Comparison of ENCODE assay signal across 18 cellular contexts in the genomic region with DNA sequence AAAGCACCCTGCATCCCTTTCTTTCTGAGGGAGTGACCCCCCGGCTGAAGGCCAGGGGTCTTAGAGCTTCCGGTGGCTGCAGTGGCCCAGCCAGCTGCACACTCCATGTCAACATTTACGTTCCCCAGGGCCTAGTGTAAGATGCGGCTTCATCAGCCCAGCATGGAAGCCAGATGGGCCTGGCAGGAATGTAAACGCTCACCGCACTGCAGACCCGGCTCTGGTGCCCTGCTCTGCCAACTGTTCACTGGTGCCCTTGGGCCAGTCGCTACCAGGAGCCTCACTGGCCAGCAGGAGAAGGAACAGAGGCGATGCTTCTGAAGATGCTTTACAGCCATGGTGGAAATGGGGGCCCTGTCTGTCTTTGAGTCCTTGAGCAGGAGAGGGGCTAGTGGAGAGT. TPM values are rescaled to one million over a fixed set of nuclear protein-coding genes. Genes with fewer than 3 reads are reported as not detected.
DNase-seq lines count a peak whose midpoint lies in the region; ATAC-seq, FAIRE-seq and TF ChIP-seq lines count a peak whose summit lies in the region.
"Had no signal": no experiment of that assay in that cellular context is flagged by ENCODE, and none has a peak within 500 bp of the region (broad histone marks: within the 10 kb centered on the region; RNA-seq: fewer than 3 reads in every experiment).

No MANE protein-coding gene starts in this region.

- peaks cover 6% of the 10 kb centered on the region for H3K36me3 ChIP-seq in SJSA1
- H3K36me3 ChIP-seq: BE2C, SJCRH30 had no signal

- H3K9me3 ChIP-seq in SJSA1 (replicated peaks) = 0 out of 2 replicates have a peak, but pooled peaks cover 3% of the 10 kb centered on the region
- H3K9me3 ChIP-seq: BE2C, SJCRH30 had no signal

- peaks cover under 1% of the 10 kb centered on the region for H3K4me1 Mint-ChIP-seq in activated T-cell treated with anti-CD3 and anti-CD28 coated beads, Interleukin-2, amount 50 U/mL, for 72 hours (ENCODE audit: low read depth)
- peaks cover 1% of the 10 kb centered on the region for H3K4me1 Mint-ChIP-seq in activated T-cell treated with anti-CD3 and anti-CD28 coated beads, Interleukin-2, amount 50 U/mL, for 4 hours (ENCODE audit: low read depth)
- H3K4me1 Mint-ChIP-seq in stimulated activated memory B cell treated with anti-CD40 and anti-IgM and Interleukin-4, amounts not matched to agents 10 μg/mL and 1 μg/mL and 100 μg/mL, for 72 hours = peaks cover 20% of the 10 kb centered on the region

- H3K4me1 ChIP-seq in SJSA1 (replicated peaks) = peaks cover 39% of the 10 kb centered on the region
- H3K4me1 ChIP-seq: BE2C had no signal

- no peaks in the 10 kb centered on the region for H3K36me3 Mint-ChIP-seq in activated T-cell treated with anti-CD3 and anti-CD28 coated beads, Interleukin-2, amount 50 U/mL, for 72 hours (ENCODE audit: insufficient read depth in 2 of 2)
- no peaks in the 10 kb centered on the region for H3K36me3 Mint-ChIP-seq in activated T-cell treated with anti-CD3 and anti-CD28 coated beads, Interleukin-2, amount 50 U/mL, for 4 hours (ENCODE audit: insufficient read depth)
- no peaks in the 10 kb centered on the region for H3K36me3 Mint-ChIP-seq in stimulated activated memory B cell treated with anti-CD40 and anti-IgM and Interleukin-4, amounts not matched to agents 10 μg/mL and 1 μg/mL and 100 μg/mL, for 72 hours
- H3K36me3 Mint-ChIP-seq: CD8-positive, alpha-beta memory T cell had no signal

- no peak for TF ChIP-seq CTCF in fibroblast of villous mesenchyme (IDR thresholded peaks at IDR 0.05; ENCODE audit: insufficient read depth, low read depth, low read length)

- H3K4me3 Mint-ChIP-seq in activated T-cell treated with anti-CD3 and anti-CD28 coated beads, Interleukin-2, amount 50 U/mL, for 72 hours = no peak overlapping the region
- no peak overlapping the region for H3K4me3 Mint-ChIP-seq in activated T-cell treated with anti-CD3 and anti-CD28 coated beads, Interleukin-2, amount 50 U/mL, for 4 hours
- H3K4me3 Mint-ChIP-seq in stimulated activated memory B cell treated with anti-CD40 and anti-IgM and Interleukin-4, amounts not matched to agents 10 μg/mL and 1 μg/mL and 100 μg/mL, for 72 hours = no peak overlapping the region

- TF ChIP-seq POLR2A in GM12891 (IDR thresholded peaks at IDR 0.05; ENCODE audit: low read depth, low read length) = no peak

- no peak overlapping the region for H3K4me3 ChIP-seq in SJSA1
- H3K4me3 ChIP-seq in fibroblast of villous mesenchyme (ENCODE audit: low read depth, low read length) = no peak overlapping the region
- H3K4me3 ChIP-seq: PC-9, SJCRH30 had no signal

- H3K27ac Mint-ChIP-seq in activated T-cell treated with anti-CD3 and anti-CD28 coated beads, Interleukin-2, amount 50 U/mL, for 72 hours = peak overlapping the region; percentile 90
- peak overlapping the region; percentile 66 for H3K27ac Mint-ChIP-seq in stimulated activated memory B cell treated with anti-CD40 and anti-IgM and Interleukin-4, amounts not matched to agents 10 μg/mL and 1 μg/mL and 100 μg/mL, for 72 hours

- no peaks in the 10 kb centered on the region for H3K9me3 Mint-ChIP-seq in activated T-cell treated with anti-CD3 and anti-CD28 coated beads, Interleukin-2, amount 50 U/mL, for 72 hours
- H3K9me3 Mint-ChIP-seq in activated T-cell treated with anti-CD3 and anti-CD28 coated beads, Interleukin-2, amount 50 U/mL, for 4 hours = no peaks in the 10 kb centered on the region
- H3K9me3 Mint-ChIP-seq in stimulated activated memory B cell treated with anti-CD40 and anti-IgM and Interleukin-4, amounts not matched to agents 10 μg/mL and 1 μg/mL and 100 μg/mL, for 72 hours = peaks cover 5% of the 10 kb centered on the region
- H3K9me3 Mint-ChIP-seq: CD8-positive, alpha-beta memory T cell had no signal

- no peak for DNase-seq in activated T-cell treated with anti-CD3 and anti-CD28 coated beads, Interleukin-2, amount 50 U/mL, for 72 hours
- DNase-seq in activated T-cell treated with anti-CD3 and anti-CD28 coated beads, Interleukin-2, amount 50 U/mL, for 4 hours = no peak
- DNase-seq in SJSA1 (ENCODE audit: low read depth in 1 of 2, low spot score in 2 of 2) = peak; percentile 70 to 91
- peak; percentile 51 for DNase-seq in fibroblast of villous mesenchyme (ENCODE audit: low read depth)
- no peak for DNase-seq in GM12891 (ENCODE audit: insufficient read length, low spot score)
- no peak for DNase-seq in NCI-H1092 (lab: John Stamatoyannopoulos, UW)
- DNase-seq: BE2C; CD8-positive, alpha-beta memory T cell; DND-41; NCI-H1417; NCI-H187 treated with DMSO at 0.1 percent for 48 hours; NCI-H446 treated with DMSO at 0.1 percent for 48 hours; NCI-H748 treated with DMSO at 0.1 percent for 48 hours; PC-9; SJCRH30 had no signal

- no peak for ATAC-seq in activated T-cell treated with anti-CD3 and anti-CD28 coated beads, Interleukin-2, amount 50 U/mL, for 72 hours (replicated peaks in 1 of 2)
- no peak for ATAC-seq in activated T-cell treated with anti-CD3 and anti-CD28 coated beads, Interleukin-2, amount 50 U/mL, for 4 hours
- ATAC-seq in stimulated activated memory B cell treated with anti-CD40 and anti-IgM and Interleukin-4, amounts not matched to agents 10 μg/mL and 1 μg/mL and 100 μg/mL, for 72 hours = no peak

- no peaks in the 10 kb centered on the region for H3K27me3 Mint-ChIP-seq in activated T-cell treated with anti-CD3 and anti-CD28 coated beads, Interleukin-2, amount 50 U/mL, for 72 hours (ENCODE audit: low read depth)
- H3K27me3 Mint-ChIP-seq in activated T-cell treated with anti-CD3 and anti-CD28 coated beads, Interleukin-2, amount 50 U/mL, for 4 hours (ENCODE audit: low read depth) = no peaks in the 10 kb centered on the region
- peaks cover 17% of the 10 kb centered on the region for H3K27me3 Mint-ChIP-seq in stimulated activated memory B cell treated with anti-CD40 and anti-IgM and Interleukin-4, amounts not matched to agents 10 μg/mL and 1 μg/mL and 100 μg/mL, for 72 hours

- FAIRE-seq in GM12891 (lab: Jason Lieb, UNC) = no peak
- FAIRE-seq: D721Med, G401.6 had no signal

- no peak overlapping the region for H3K27ac ChIP-seq in SJSA1
- H3K27ac ChIP-seq: PC-9, SJCRH30 had no signal

- no peaks in the 10 kb centered on the region for H3K27me3 ChIP-seq in SJSA1 (replicated peaks)
- H3K27me3 ChIP-seq: BE2C, SJCRH30 had no signal

TF ChIP-seq in GM12891, 5 proteins besides CTCF, POLR2A, EP300 and RAD21:
- no peak for TF ChIP-seq POU2F2 (IDR thresholded peaks at IDR 0.05; ENCODE audit: low read depth, low read length)
- TF ChIP-seq PAX5 (IDR thresholded peaks at IDR 0.05; ENCODE audit: insufficient read depth, low read length, severe bottlenecking) = no peak
- no peak for TF ChIP-seq SPI1 (IDR thresholded peaks at IDR 0.05; ENCODE audit: low read depth, low read length)
- TF ChIP-seq TAF1 (IDR thresholded peaks at IDR 0.05; ENCODE audit: low read depth, low read length) = no peak
- TF ChIP-seq POLR2AphosphoS5 (IDR thresholded peaks at IDR 0.05; ENCODE audit: low read depth, low read length) = no peak

RNA-seq across cellular contexts. Expression of gene TMEM119, which starts 8.6 kb away (rescaled TPM):
- total RNA-seq in activated T-cell treated with anti-CD3 and anti-CD28 coated beads, Interleukin-2, amount 50 U/mL, for 72 hours = under 1 TPM; 0.65 to 0.74 TPM
- total RNA-seq in activated T-cell treated with anti-CD3 and anti-CD28 coated beads, Interleukin-2, amount 50 U/mL, for 4 hours = under 1 TPM in 2 of 3 donors, not detected in 1; 0.08 to 0.54 TPM
- 225 and 311 TPM in 2 replicates for total RNA-seq in SJSA1 (2014; rRNA removed; shearing (Covaris generic))
- total RNA-seq in fibroblast of villous mesenchyme = 83.3 and 186 TPM in 2 replicates
- polyA plus RNA-seq in GM12891 (2012; ENCODE audit: low read depth, missing spikeins) = 0.10 TPM
- total RNA-seq: CD8-positive, alpha-beta memory T cell; PC-9 had no signal

RNA-seq across cellular contexts. Expression of gene SELPLG, which starts 27.2 kb away (rescaled TPM):
- total RNA-seq in activated T-cell treated with anti-CD3 and anti-CD28 coated beads, Interleukin-2, amount 50 U/mL, for 72 hours = 10 to 100 TPM; 49.6 to 55.4 TPM
- 10 to 100 TPM; 16.8 to 19.0 (median 17.5) TPM for total RNA-seq in activated T-cell treated with anti-CD3 and anti-CD28 coated beads, Interleukin-2, amount 50 U/mL, for 4 hours
- 2.1 and 2.9 TPM in 2 replicates for total RNA-seq in SJSA1 (2014; rRNA removed; shearing (Covaris generic))
- total RNA-seq in fibroblast of villous mesenchyme = 1.3 and 2.2 TPM in 2 replicates
- polyA plus RNA-seq in GM12891 (2012; ENCODE audit: low read depth, missing spikeins) = 13.8 TPM

RNA-seq across cellular contexts. Expression of gene ISCU, which starts 44.1 kb away (rescaled TPM):
- 100 to 1,000 TPM; 115 to 139 TPM for total RNA-seq in activated T-cell treated with anti-CD3 and anti-CD28 coated beads, Interleukin-2, amount 50 U/mL, for 72 hours
- total RNA-seq in activated T-cell treated with anti-CD3 and anti-CD28 coated beads, Interleukin-2, amount 50 U/mL, for 4 hours = 10 to 100 TPM; 62.6 to 90.1 (median 78.7) TPM
- 86.7 and 135 TPM in 2 replicates for total RNA-seq in SJSA1 (2014; rRNA removed; shearing (Covaris generic))
- 105 TPM in 2 replicates for total RNA-seq in fibroblast of villous mesenchyme
- 134 TPM for polyA plus RNA-seq in GM12891 (2012; ENCODE audit: low read depth, missing spikeins)

RNA-seq across cellular contexts. Expression of gene SART3, which starts 45.5 kb away (rescaled TPM):
- 10 to 100 TPM; 75.7 to 78.8 TPM for total RNA-seq in activated T-cell treated with anti-CD3 and anti-CD28 coated beads, Interleukin-2, amount 50 U/mL, for 72 hours
- 10 to 100 TPM; 83.0 to 92.1 (median 89.4) TPM for total RNA-seq in activated T-cell treated with anti-CD3 and anti-CD28 coated beads, Interleukin-2, amount 50 U/mL, for 4 hours
- 48.8 and 57.3 TPM in 2 replicates for total RNA-seq in SJSA1 (2014; rRNA removed; shearing (Covaris generic))
- 41.2 and 59.2 TPM in 2 replicates for total RNA-seq in fibroblast of villous mesenchyme
- polyA plus RNA-seq in GM12891 (2012; ENCODE audit: low read depth, missing spikeins) = 31.7 TPM

Comparison
In these comparisons a context has a peak if more than half of its experiments do, and no peak if none do; other contexts are left out.
1. DNase-seq: peak in SJSA1 (2 of 2) and fibroblast of villous mesenchyme (single experiment); none in activated T-cell treated with anti-CD3 and anti-CD28 coated beads, Interleukin-2, amount 50 U/mL, for 72 hours (0 of 2), activated T-cell treated with anti-CD3 and anti-CD28 coated beads, Interleukin-2, amount 50 U/mL, for 4 hours (single experiment), GM12891 (single experiment) and NCI-H1092 (single experiment).
2. RNA of gene TMEM119, which starts 8.6 kb away (total RNA-seq): 225 to 311 TPM in SJSA1 and 83.3 to 186 TPM in fibroblast of villous mesenchyme; 0.65 to 0.74 TPM in activated T-cell treated with anti-CD3 and anti-CD28 coated beads, Interleukin-2, amount 50 U/mL, for 72 hours and 0.08 to 0.54 TPM in activated T-cell treated with anti-CD3 and anti-CD28 coated beads, Interleukin-2, amount 50 U/mL, for 4 hours; every median in the first group is over 10 times any median in the second.